Comparison of ENCODE assay signal across 1 cellular context in genomic region chrX:64230123-64230970, GRCh38.
TF ChIP-seq lines count a peak whose summit lies in the region.

ASB12 (minus strand) TSS chrX:64230607; CDS start chrX:64225650, 4,957 bp downstream.

TF ChIP-seq in GM23338, 12 proteins besides CTCF, POLR2A, EP300 and RAD21:
- TF ChIP-seq REST (IDR thresholded peaks at IDR 0.05; ENCODE audit: unreplicated experiment) (no peak), ZNF331 (CRISPR knock-in tag; IDR thresholded peaks at IDR 0.05; ENCODE audit: low read depth) (no peak), ZNF462 (CRISPR knock-in tag; IDR thresholded peaks at IDR 0.05) (no peak), ETS1 (IDR thresholded peaks at IDR 0.05) (no peak), STAT1 (IDR thresholded peaks at IDR 0.05; ENCODE audit: unreplicated experiment) (no peak), JUNB (IDR thresholded peaks at IDR 0.05; ENCODE audit: unreplicated experiment) (no peak), EZH2phosphoT487 (IDR thresholded peaks at IDR 0.05; ENCODE audit: unreplicated experiment) (no peak), POLR2AphosphoS5 (IDR thresholded peaks at IDR 0.05; ENCODE audit: low read depth) (no peak), NANOG (IDR thresholded peaks at IDR 0.05; ENCODE audit: borderline replicate concordance) (no peak), CREB1 (CRISPR knock-in tag; IDR thresholded peaks at IDR 0.05; ENCODE audit: low read depth) (no peak), ZNF114 (CRISPR knock-in tag; IDR thresholded peaks at IDR 0.05) (no peak), EZH2 (IDR thresholded peaks at IDR 0.05; ENCODE audit: low read depth, unreplicated experiment) (no peak)
